In genomic region chr14:93132472-93133065, GRCh38 we compare ENCODE assay signal across 8 cellular contexts. TPM values are rescaled to one million over a fixed set of nuclear protein-coding genes. Genes with fewer than 3 reads are reported as not detected.
DNase-seq lines count a peak whose midpoint lies in the region; ATAC-seq and TF ChIP-seq lines count a peak whose summit lies in the region.

No MANE protein-coding gene starts in this region.

- H3K9me3 Mint-ChIP-seq in T-cell: no peaks in the 10 kb centered on the region

- CTCF ChIA-PET in T-cell (lab: Charles Lee): interaction anchor here (0.6 to 5.6 kb wide), 15 partner anchors 9 to 180 kb away, joined by 3 to 66 read pairs (median 4); partner anchors contain the start of gene ITPK1 (in 1 of the 2)

- peak; percentile 74 for DNase-seq in DMS 273 (lab: John Stamatoyannopoulos, UW; ENCODE audit: unreplicated experiment)
- no peak for DNase-seq in DMS 273 treated with DMSO at 0.1 percent for 48 hours (lab: John Stamatoyannopoulos, UW)
- DNase-seq in T-cell: peak in 11 of 34 experiments; percentile 9 to 33 (median 25)
- DNase-seq in foreskin keratinocyte: no peak
- no peak for DNase-seq in retinal pigment epithelial cell (ENCODE audit: low read depth)
- DNase-seq in cerebellum (ENCODE audit: low spot score): no peak

- H3K27me3 ChIP-seq in foreskin keratinocyte: peaks cover 9% of the 10 kb centered on the region

- H3K27ac Mint-ChIP-seq in T-cell: peak overlapping the region in 1 of 2 donors; percentile 48

- TF ChIP-seq CTCF in foreskin keratinocyte (conservative IDR thresholded peaks at IDR 0.05): peak; percentile 42
- peak; percentile 64 for TF ChIP-seq CTCF in retinal pigment epithelial cell (conservative IDR thresholded peaks at IDR 0.05; ENCODE audit: low read depth, low read length)

- ATAC-seq in HG03280 (IDR thresholded peaks at IDR 0.05; ENCODE audit: unreplicated experiment) (peak; percentile 52), T-cell (replicated peaks in 1 of 4) (peak in 3 of 4 experiments; percentile 50 to 72 (median 54)), foreskin keratinocyte (peak; percentile 14), HG03045 (IDR thresholded peaks at IDR 0.05; ENCODE audit: unreplicated experiment) (no peak)

- POLR2A ChIA-PET in T-cell (lab: Charles Lee): interaction anchor here (0.6 to 1.2 kb wide), 4 partner anchors 12 to 108 kb away, joined by 3 to 5 read pairs (median 4); no protein-coding TSS in a partner anchor

- no peaks in the 10 kb centered on the region for H3K4me1 Mint-ChIP-seq in T-cell

- no peak overlapping the region for H3K27ac ChIP-seq in foreskin keratinocyte

- no peak overlapping the region for H3K4me3 Mint-ChIP-seq in T-cell

- no peaks in the 10 kb centered on the region for H3K36me3 Mint-ChIP-seq in T-cell

- H3K27me3 Mint-ChIP-seq in T-cell: no peaks in the 10 kb centered on the region

- H3K4me1 ChIP-seq in foreskin keratinocyte: no peaks in the 10 kb centered on the region

- H3K4me3 ChIP-seq in retinal pigment epithelial cell (ENCODE audit: low read length): no peak overlapping the region

RNA-seq across cellular contexts. Expression of gene ITPK1, which starts 16.8 kb away (rescaled TPM):
- total RNA-seq in T-cell (10 to 100 TPM; 28.0 to 43.0 (median 39.5) TPM), foreskin keratinocyte (77.9 and 94.3 TPM in 2 replicates), cerebellum (20.0 TPM)
- polyA plus RNA-seq in foreskin keratinocyte: 55.4 and 75.3 TPM in 2 replicates

RNA-seq across cellular contexts. Expression of gene MOAP1, which starts 52.1 kb away (rescaled TPM):
- total RNA-seq in T-cell (10 to 100 TPM; 45.1 to 96.8 (median 47.9) TPM), foreskin keratinocyte (7.4 and 8.2 TPM in 2 replicates), cerebellum (46.5 TPM)
- 5.6 and 5.7 TPM in 2 replicates for polyA plus RNA-seq in foreskin keratinocyte

RNA-seq across cellular contexts. Expression of gene LYSET, which starts 52.5 kb away (rescaled TPM):
- total RNA-seq in T-cell: 10 to 100 TPM in 4 of 5 donors, 1 to 10 TPM in 1; 7.9 to 16.9 (median 14.8) TPM
- total RNA-seq in foreskin keratinocyte: 17.1 TPM in 2 replicates
- 20.7 and 23.3 TPM in 2 replicates for polyA plus RNA-seq in foreskin keratinocyte
- total RNA-seq in cerebellum: 16.1 TPM
